14 cellular contexts compared by ENCODE assay signal in genomic region chr5:32805966-32806626, GRCh38.
DNase-seq lines count a peak whose midpoint lies in the region; ATAC-seq and TF ChIP-seq lines count a peak whose summit lies in the region.
"Had no signal": no experiment of that assay in that cellular context is flagged by ENCODE, and none has a peak within 500 bp of the region (broad histone marks: within the 10 kb centered on the region; RNA-seq: fewer than 3 reads in every experiment).

No MANE protein-coding gene starts in this region.

- no peaks in the 10 kb centered on the region for H3K27me3 ChIP-seq in RWPE2 (ENCODE audit: insufficient read depth, poor library complexity, severe bottlenecking)
- H3K27me3 ChIP-seq: cardiac muscle cell, sigmoid colon had no signal

- DNase-seq in GM04503 (ENCODE audit: low read depth) (peak; percentile 58), RWPE2 (ENCODE audit: low spot score) (no peak), fibroblast of the conjunctiva (ENCODE audit: low read depth) (peak; percentile 81), skeletal muscle cell (ENCODE audit: low read depth) (peak; percentile 87), cerebellar nuclear complex (lab: John Stamatoyannopoulos, UW) (no peak), NCI-H2029 treated with DMSO at 0.1 percent for 48 hours (lab: John Stamatoyannopoulos, UW) (no peak), SHP77 treated with DMSO at 0.1 percent for 48 hours (lab: John Stamatoyannopoulos, UW) (no peak)
- DNase-seq: activated CD8-positive, alpha-beta memory T cell treated with anti-CD3 and anti-CD28 coated beads, Interleukin-2, amount 50 U/mL, for 4 hours; Kasumi-1; NCI-H524 treated with DMSO at 0.1 percent for 48 hours; sigmoid colon; T-helper 2 cell had no signal

- ATAC-seq in RWPE2 (ENCODE audit: low read depth) (peak; percentile 98), GM19455 (IDR thresholded peaks at IDR 0.05; ENCODE audit: unreplicated experiment) (no peak)

- peaks cover 14% of the 10 kb centered on the region for H3K4me1 ChIP-seq in RWPE2 (ENCODE audit: insufficient read depth, poor library complexity, severe bottlenecking)

- no peak for TF ChIP-seq CTCF in RWPE2 (IDR thresholded peaks at IDR 0.05; ENCODE audit: poor library complexity, severe bottlenecking)

- H3K9me3 ChIP-seq in RWPE2 (ENCODE audit: severe bottlenecking): no peaks in the 10 kb centered on the region

- peak overlapping the region; percentile 43 for H3K27ac ChIP-seq in RWPE2 (ENCODE audit: poor library complexity, severe bottlenecking)
- H3K27ac ChIP-seq: cardiac muscle cell, sigmoid colon had no signal

- no peak overlapping the region for H3K4me3 ChIP-seq in RWPE2 (ENCODE audit: severe bottlenecking)
- H3K4me3 ChIP-seq in skeletal muscle cell (ENCODE audit: low read depth, low read length): no peak overlapping the region
- H3K4me3 ChIP-seq: cardiac muscle cell, sigmoid colon had no signal

- H3K36me3 ChIP-seq in RWPE2 (ENCODE audit: low read depth): no peaks in the 10 kb centered on the region
- H3K36me3 ChIP-seq: cardiac muscle cell, sigmoid colon had no signal

Comparison
In these comparisons a context has a peak if more than half of its experiments do, and no peak if none do; other contexts are left out.
1. DNase-seq: peak in GM04503 (single experiment), fibroblast of the conjunctiva (single experiment) and skeletal muscle cell (single experiment); none in RWPE2 (single experiment), cerebellar nuclear complex (0 of 2), NCI-H2029 treated with DMSO at 0.1 percent for 48 hours (single experiment) and SHP77 treated with DMSO at 0.1 percent for 48 hours (single experiment).